ENCODE assay signal across 8 cellular contexts in genomic region chr22:45163074-45163416, GRCh38. TPM values are rescaled to one million over a fixed set of nuclear protein-coding genes. Genes with fewer than 3 reads are reported as not detected.
DNase-seq lines count a peak whose midpoint lies in the region; ATAC-seq and TF ChIP-seq lines count a peak whose summit lies in the region.

No MANE protein-coding gene starts in this region.

- peak overlapping the region; percentile 81 for H2AFZ ChIP-seq in neuron (ENCODE audit: low read depth, low read length)

- H3K27me3 ChIP-seq in WERI-Rb-1 (ENCODE audit: insufficient read depth, low read depth, severe bottlenecking) (no peaks in the 10 kb centered on the region), neuron (ENCODE audit: insufficient read depth, low read length) (no peaks in the 10 kb centered on the region)

- peaks cover 22% of the 10 kb centered on the region for H3K4me1 ChIP-seq in neuron (ENCODE audit: insufficient read depth, low read length)

- H3K36me3 ChIP-seq in WERI-Rb-1 (peaks cover 28% of the 10 kb centered on the region), neuron (ENCODE audit: insufficient read depth, low read length) (peaks cover 14% of the 10 kb centered on the region)

- DNase-seq in NCI-H345 (lab: John Stamatoyannopoulos, UW) (peak; percentile 1), NCI-H345 treated with DMSO at 0.1 percent for 48 hours (lab: John Stamatoyannopoulos, UW; ENCODE audit: unreplicated experiment) (no peak), WERI-Rb-1 (peak; percentile 21), foreskin fibroblast (peak in 1 of 2 donors; percentile 56), mesenteric fat pad (ENCODE audit: low spot score) (no peak), GF-D8 (lab: John Stamatoyannopoulos, UW) (no peak)

- H3K27ac ChIP-seq in WERI-Rb-1 = peak overlapping the region; percentile 99

- H3K4me3 ChIP-seq in WERI-Rb-1 (ENCODE audit: low read depth, low read length) = peak overlapping the region; percentile 78
- H3K4me3 ChIP-seq in foreskin fibroblast (ENCODE audit: low read depth in 1 of 2, low read length in 2 of 2) = peak overlapping the region; percentile 78 to 79
- peak overlapping the region; percentile 79 for H3K4me3 ChIP-seq in neuron (ENCODE audit: low read length)

- ATAC-seq in HG03159 (IDR thresholded peaks at IDR 0.05; ENCODE audit: unreplicated experiment) = peak; percentile 15

- H3K9me3 ChIP-seq in WERI-Rb-1 (ENCODE audit: severe bottlenecking) (no peaks in the 10 kb centered on the region), neuron (ENCODE audit: low read length) (no peaks in the 10 kb centered on the region)

- TF ChIP-seq CTCF in WERI-Rb-1 (IDR thresholded peaks at IDR 0.05; ENCODE audit: low read depth, low read length) (no peak), foreskin fibroblast (IDR thresholded peaks at IDR 0.05; ENCODE audit: low read depth, low read length) (no peak)

RNA-seq across cellular contexts. Expression of gene NUP50, which starts 0.7 kb away (rescaled TPM):
- total RNA-seq in mesenteric fat pad = 58.0 TPM

Comparison
In these comparisons a context has a peak if more than half of its experiments do, and no peak if none do; other contexts are left out.
1. DNase-seq: peak in NCI-H345 (single experiment) and WERI-Rb-1 (single experiment); none in NCI-H345 treated with DMSO at 0.1 percent for 48 hours (single experiment), mesenteric fat pad (single experiment) and GF-D8 (single experiment).
2. Peak in every context shown above with its lines, with median percentiles within 50 percentile points of each other: H3K4me3 ChIP-seq.